ENCODE assay signal across 1 cellular context in the genomic region with DNA sequence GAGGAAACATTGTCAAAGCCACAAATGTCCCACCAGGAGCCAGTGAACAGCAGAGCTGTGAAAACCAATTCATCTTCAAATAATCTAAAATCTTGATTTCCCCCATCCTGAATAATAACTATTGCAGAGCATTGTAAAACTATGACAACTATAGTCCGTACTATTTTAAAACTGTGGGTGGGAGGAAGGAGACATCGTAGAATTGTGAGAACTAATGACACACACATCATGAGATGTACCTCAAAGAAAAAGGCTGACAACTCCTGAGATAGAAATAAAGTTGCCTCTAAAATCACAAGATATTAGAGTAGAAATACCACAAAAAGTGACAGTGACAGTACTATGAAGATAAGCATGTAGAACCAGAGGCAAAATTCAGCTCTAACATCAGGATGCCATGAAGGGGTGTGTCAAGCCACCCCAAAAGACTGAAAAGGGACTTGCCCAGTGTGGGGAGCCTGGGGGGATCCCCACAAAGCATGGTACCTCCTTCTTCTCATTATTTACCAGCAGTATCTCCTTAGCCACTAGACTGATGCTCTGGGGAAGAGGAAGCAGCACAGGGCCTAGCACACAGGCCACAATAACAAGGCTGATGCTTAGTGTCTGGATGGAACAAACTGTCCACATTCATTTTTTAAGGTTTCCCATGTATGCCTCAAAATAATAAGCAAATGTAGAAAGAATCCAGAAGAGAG.
TF ChIP-seq lines count a peak whose summit lies in the region.

No MANE protein-coding gene starts in this region.

TF ChIP-seq in SK-N-SH, 30 proteins besides CTCF, POLR2A, EP300 and RAD21:
- TF ChIP-seq FOSL2 (IDR thresholded peaks at IDR 0.05; ENCODE audit: borderline replicate concordance, low read depth) = no peak
- no peak for TF ChIP-seq NRF1 (IDR thresholded peaks at IDR 0.05; ENCODE audit: low read depth, low read length)
- TF ChIP-seq JUND (IDR thresholded peaks at IDR 0.05) = no peak
- no peak for TF ChIP-seq RXRA (IDR thresholded peaks at IDR 0.05; ENCODE audit: borderline replicate concordance, low read depth)
- no peak for TF ChIP-seq SMC3 (IDR thresholded peaks at IDR 0.05; ENCODE audit: low read depth, low read length)
- TF ChIP-seq, protein P1, sequence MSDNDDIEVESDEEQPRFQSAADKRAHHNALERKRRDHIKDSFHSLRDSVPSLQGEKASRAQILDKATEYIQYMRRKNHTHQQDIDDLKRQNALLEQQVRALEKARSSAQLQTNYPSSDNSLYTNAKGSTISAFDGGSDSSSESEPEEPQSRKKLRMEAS (IDR thresholded peaks at IDR 0.05; ENCODE audit: low read depth) = no peak
- TF ChIP-seq, protein P2, sequence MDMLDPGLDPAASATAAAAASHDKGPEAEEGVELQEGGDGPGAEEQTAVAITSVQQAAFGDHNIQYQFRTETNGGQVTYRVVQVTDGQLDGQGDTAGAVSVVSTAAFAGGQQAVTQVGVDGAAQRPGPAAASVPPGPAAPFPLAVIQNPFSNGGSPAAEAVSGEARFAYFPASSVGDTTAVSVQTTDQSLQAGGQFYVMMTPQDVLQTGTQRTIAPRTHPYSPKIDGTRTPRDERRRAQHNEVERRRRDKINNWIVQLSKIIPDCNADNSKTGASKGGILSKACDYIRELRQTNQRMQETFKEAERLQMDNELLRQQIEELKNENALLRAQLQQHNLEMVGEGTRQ (IDR thresholded peaks at IDR 0.05; ENCODE audit: borderline replicate concordance, low read depth, low read length) = no peak
- no peak for TF ChIP-seq EZH2phosphoT487 (IDR thresholded peaks at IDR 0.05; ENCODE audit: borderline replicate concordance, low read depth)
- no peak for TF ChIP-seq TAF1 (IDR thresholded peaks at IDR 0.05; ENCODE audit: borderline replicate concordance, low read depth, low read length)
- no peak for TF ChIP-seq FOXJ3 (CRISPR knock-in tag; IDR thresholded peaks at IDR 0.05)
- TF ChIP-seq, protein P3, sequence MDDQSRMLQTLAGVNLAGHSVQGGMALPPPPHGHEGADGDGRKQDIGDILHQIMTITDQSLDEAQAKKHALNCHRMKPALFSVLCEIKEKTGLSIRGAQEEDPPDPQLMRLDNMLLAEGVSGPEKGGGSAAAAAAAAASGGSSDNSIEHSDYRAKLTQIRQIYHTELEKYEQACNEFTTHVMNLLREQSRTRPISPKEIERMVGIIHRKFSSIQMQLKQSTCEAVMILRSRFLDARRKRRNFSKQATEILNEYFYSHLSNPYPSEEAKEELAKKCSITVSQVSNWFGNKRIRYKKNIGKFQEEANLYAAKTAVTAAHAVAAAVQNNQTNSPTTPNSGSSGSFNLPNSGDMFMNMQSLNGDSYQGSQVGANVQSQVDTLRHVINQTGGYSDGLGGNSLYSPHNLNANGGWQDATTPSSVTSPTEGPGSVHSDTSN (IDR thresholded peaks at IDR 0.05) = no peak
- TF ChIP-seq, protein P4, sequence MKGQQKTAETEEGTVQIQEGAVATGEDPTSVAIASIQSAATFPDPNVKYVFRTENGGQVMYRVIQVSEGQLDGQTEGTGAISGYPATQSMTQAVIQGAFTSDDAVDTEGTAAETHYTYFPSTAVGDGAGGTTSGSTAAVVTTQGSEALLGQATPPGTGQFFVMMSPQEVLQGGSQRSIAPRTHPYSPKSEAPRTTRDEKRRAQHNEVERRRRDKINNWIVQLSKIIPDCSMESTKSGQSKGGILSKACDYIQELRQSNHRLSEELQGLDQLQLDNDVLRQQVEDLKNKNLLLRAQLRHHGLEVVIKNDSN (IDR thresholded peaks at IDR 0.05; ENCODE audit: borderline replicate concordance, low read depth) = no peak
- TF ChIP-seq, protein P5, sequence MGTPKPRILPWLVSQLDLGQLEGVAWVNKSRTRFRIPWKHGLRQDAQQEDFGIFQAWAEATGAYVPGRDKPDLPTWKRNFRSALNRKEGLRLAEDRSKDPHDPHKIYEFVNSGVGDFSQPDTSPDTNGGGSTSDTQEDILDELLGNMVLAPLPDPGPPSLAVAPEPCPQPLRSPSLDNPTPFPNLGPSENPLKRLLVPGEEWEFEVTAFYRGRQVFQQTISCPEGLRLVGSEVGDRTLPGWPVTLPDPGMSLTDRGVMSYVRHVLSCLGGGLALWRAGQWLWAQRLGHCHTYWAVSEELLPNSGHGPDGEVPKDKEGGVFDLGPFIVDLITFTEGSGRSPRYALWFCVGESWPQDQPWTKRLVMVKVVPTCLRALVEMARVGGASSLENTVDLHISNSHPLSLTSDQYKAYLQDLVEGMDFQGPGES (IDR thresholded peaks at IDR 0.05; ENCODE audit: low read depth, low read length) = no peak
